1 cellular context compared by ENCODE assay signal in genomic region chr22:46241397-46242007, GRCh38.
TF ChIP-seq lines count a peak whose summit lies in the region.

No MANE protein-coding gene starts in this region.

TF ChIP-seq in K562, 482 proteins besides CTCF, POLR2A, EP300 and RAD21 (continues in another document):
- TF ChIP-seq TCF15 (CRISPR knock-in tag; IDR thresholded peaks at IDR 0.05), result no peak
- TF ChIP-seq CXXC5 (CRISPR knock-in tag; IDR thresholded peaks at IDR 0.05), result no peak
- no peak for TF ChIP-seq ATF6 (CRISPR knock-in tag; IDR thresholded peaks at IDR 0.05)
- peak; percentile 27; the same call in 1 of the 2 replicates for TF ChIP-seq MYNN (IDR thresholded peaks at IDR 0.05)
- no peak for TF ChIP-seq MYNN (CRISPR knock-in tag; IDR thresholded peaks at IDR 0.05)
- 0 out of 2 replicates have a peak, but pooled peaks have one; percentile 11 for TF ChIP-seq ATF7 (IDR thresholded peaks at IDR 0.05)
- no peak for TF ChIP-seq CBX8 (IDR thresholded peaks at IDR 0.05; ENCODE audit: borderline replicate concordance, extremely low read depth, low read depth, low read length, poor library complexity, severe bottlenecking)
- peak; percentile 59; the same call in 1 of the 2 replicates for TF ChIP-seq ZNF165 (CRISPR knock-in tag; IDR thresholded peaks at IDR 0.05; ENCODE audit: borderline replicate concordance)
- TF ChIP-seq IRF9 (tag; IDR thresholded peaks at IDR 0.05), result no peak
- no peak for TF ChIP-seq ZC3H8 (IDR thresholded peaks at IDR 0.05)
- TF ChIP-seq ZBTB9 (CRISPR knock-in tag; IDR thresholded peaks at IDR 0.05), result 0 out of 2 replicates have a peak, but pooled peaks have one; percentile 46
- TF ChIP-seq MAZ (CRISPR knock-in tag; conservative IDR thresholded peaks at IDR 0.05 in 1 of 2, IDR thresholded peaks at IDR 0.05 in 1 of 2), result no peak
- no peak for TF ChIP-seq RERE (CRISPR knock-in tag; IDR thresholded peaks at IDR 0.05; ENCODE audit: borderline replicate concordance)
- no peak for TF ChIP-seq DIDO1 (tag; IDR thresholded peaks at IDR 0.05; ENCODE audit: low read depth)
- no peak for TF ChIP-seq FOXJ2 (tag; IDR thresholded peaks at IDR 0.05)
- no peak for TF ChIP-seq MTA2 (IDR thresholded peaks at IDR 0.05; ENCODE audit: low read depth)
- TF ChIP-seq DPF2 (IDR thresholded peaks at IDR 0.05), result peak; percentile 47
- no peak for TF ChIP-seq MECOM (CRISPR knock-in tag; IDR thresholded peaks at IDR 0.05)
- TF ChIP-seq NFIX (CRISPR knock-in tag; IDR thresholded peaks at IDR 0.05; ENCODE audit: low read depth), result no peak
- no peak for TF ChIP-seq RBM25 (IDR thresholded peaks at IDR 0.05; ENCODE audit: low read depth, low read length, severe bottlenecking)
- no peak for TF ChIP-seq MIER1 (IDR thresholded peaks at IDR 0.05; ENCODE audit: low read depth)
- no peak for TF ChIP-seq TARDBP (IDR thresholded peaks at IDR 0.05)
- TF ChIP-seq ATF3 (IDR thresholded peaks at IDR 0.05), result no peak
- no peak for TF ChIP-seq ATF3 (CRISPR knock-in tag; conservative IDR thresholded peaks at IDR 0.05)
- no peak for TF ChIP-seq RREB1 (CRISPR knock-in tag; IDR thresholded peaks at IDR 0.05)
- TF ChIP-seq CBFA2T2 (conservative IDR thresholded peaks at IDR 0.05), result peak; percentile 64
- peak; percentile 82 for TF ChIP-seq TCF3 (CRISPR knock-in tag; IDR thresholded peaks at IDR 0.05)
- no peak for TF ChIP-seq PHF8 (IDR thresholded peaks at IDR 0.05; ENCODE audit: borderline replicate concordance, low read length)
- no peak for TF ChIP-seq SIRT6 (IDR thresholded peaks at IDR 0.05; ENCODE audit: low read depth, low read length)
- peak; percentile 82 for TF ChIP-seq ARID1B (IDR thresholded peaks at IDR 0.05)
- peak; percentile 57; the same call in 1 of the 2 replicates for TF ChIP-seq NCOR1 (IDR thresholded peaks at IDR 0.05)
- TF ChIP-seq PTBP1 (IDR thresholded peaks at IDR 0.05; ENCODE audit: low read depth, low read length), result no peak
- no peak for TF ChIP-seq DNMT1 (IDR thresholded peaks at IDR 0.05)
- peak; percentile 63 for TF ChIP-seq TEAD4 (IDR thresholded peaks at IDR 0.05; ENCODE audit: low read length)
- TF ChIP-seq TEAD4 (CRISPR knock-in tag; IDR thresholded peaks at IDR 0.05; ENCODE audit: borderline replicate concordance), result no peak
- peak; percentile 78 for TF ChIP-seq CBFA2T3 (IDR thresholded peaks at IDR 0.05)
- TF ChIP-seq CBX3 (IDR thresholded peaks at IDR 0.05; ENCODE audit: borderline replicate concordance in 1 of 2, low read length in 2 of 2), result no peak
- TF ChIP-seq RBM17 (IDR thresholded peaks at IDR 0.05; ENCODE audit: borderline replicate concordance, low read depth, low read length), result no peak
- TF ChIP-seq BCLAF1 (IDR thresholded peaks at IDR 0.05; ENCODE audit: borderline replicate concordance in 1 of 2, control insufficient read depth in 1 of 2, low read depth in 2 of 2, low read length in 1 of 2), result no peak
- TF ChIP-seq FOXA1 (IDR thresholded peaks at IDR 0.05; ENCODE audit: borderline replicate concordance), result no peak
- no peak for TF ChIP-seq ARID3A (IDR thresholded peaks at IDR 0.05; ENCODE audit: borderline replicate concordance, low read depth, low read length)
